Comparison of ENCODE assay signal across 8 cellular contexts in the genomic region with DNA sequence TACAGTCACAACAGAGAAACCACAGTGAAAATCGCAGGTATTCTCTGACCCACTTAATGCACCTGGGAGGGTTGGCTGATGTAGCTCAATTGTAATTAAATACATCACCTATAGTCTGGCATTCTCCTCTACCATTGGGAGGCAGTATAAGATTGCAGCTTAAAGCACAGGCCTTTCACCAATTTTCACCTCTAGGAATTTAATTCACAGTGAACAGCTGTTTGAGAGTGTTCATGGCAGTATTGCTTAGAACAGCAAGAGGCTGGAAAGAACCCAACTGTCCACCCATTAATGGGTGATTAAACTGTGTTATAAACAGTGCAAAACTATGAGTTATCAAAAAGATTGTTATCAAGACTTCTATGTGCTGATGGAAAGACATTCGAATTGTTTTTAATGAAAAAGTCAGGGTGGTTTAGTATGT. TPM values are rescaled to one million over a fixed set of nuclear protein-coding genes. Genes with fewer than 3 reads are reported as not detected.
A peak's percentile ranks its signal among the peaks of the same experiment; 100 is the strongest.
DNase-seq lines count a peak whose midpoint lies in the region; FAIRE-seq and TF ChIP-seq lines count a peak whose summit lies in the region.

No MANE protein-coding gene starts in this region.

- no peak for TF ChIP-seq POLR2A in Peyer's patch (IDR thresholded peaks at IDR 0.05)

- WGBS in liver = 40% methylated on average over 2 of the region's 2 CpGs

- DNase-seq in NCI-H510A treated with DMSO at 0.1 percent for 48 hours (lab: John Stamatoyannopoulos, UW) (peak; percentile 81), NCI-H510A (lab: John Stamatoyannopoulos, UW) (no peak), KBM-7 (peak; percentile 50), Peyer's patch (peak in 1 of 3 donors; percentile 61), cerebellar nuclear complex (lab: John Stamatoyannopoulos, UW) (peak; percentile 32 to 83), urothelium cell line (ENCODE audit: low spot score) (peak; percentile 67), MG63 (no peak)

- H3K27me3 ChIP-seq in Peyer's patch (no peaks in the 10 kb centered on the region), liver (ENCODE audit: control insufficient read depth in 4 of 4, insufficient read depth in 4 of 4, low read length in 3 of 4) (no peaks in the 10 kb centered on the region), MG63 (no peaks in the 10 kb centered on the region)

- TF ChIP-seq RAD21 in liver (IDR thresholded peaks at IDR 0.05) = peak; percentile 92 to 99

- H3K9ac ChIP-seq in liver (ENCODE audit: low read depth in 1 of 2, low read length in 2 of 2) = no peak overlapping the region

- in situ Hi-C loops in KBM-7 (cut with MboI; ENCODE audit: low pct_unique_long_range_greater_than_20kb, low sequenced_read_pairs) = no loop called here

- peaks cover 0 to 44% (median 0%) of the 10 kb centered on the region in 3 donors for H3K36me3 ChIP-seq in Peyer's patch
- H3K36me3 ChIP-seq in liver (ENCODE audit: control insufficient read depth in 4 of 4, insufficient read depth in 3 of 4, low read depth in 1 of 4, low read length in 3 of 4) = peaks cover 0 to 24% (median 16%) of the 10 kb centered on the region in 4 donors
- peaks cover 27% of the 10 kb centered on the region for H3K36me3 ChIP-seq in MG63

- H3K4me3 ChIP-seq in Peyer's patch = no peak overlapping the region
- H3K4me3 ChIP-seq in liver (ENCODE audit: low read depth in 1 of 3, low read length in 3 of 3) = no peak overlapping the region
- no peak overlapping the region for H3K4me3 ChIP-seq in MG63

- FAIRE-seq in urothelium cell line (lab: Jason Lieb, UNC) = peak; percentile 17

- H3K9me3 ChIP-seq in Peyer's patch = no peaks in the 10 kb centered on the region
- no peaks in the 10 kb centered on the region for H3K9me3 ChIP-seq in liver (ENCODE audit: control insufficient read depth in 4 of 4, low read length in 3 of 4)
- H3K9me3 ChIP-seq in MG63 = no peaks in the 10 kb centered on the region

- peak overlapping the region in 3 of 4 donors; percentile 37 to 62 (median 56) for H3K27ac ChIP-seq in Peyer's patch
- H3K27ac ChIP-seq in liver (ENCODE audit: low read depth in 1 of 2, low read length in 2 of 2) = peak overlapping the region; percentile 27 to 46

- H3K4me1 ChIP-seq in Peyer's patch = peaks cover 0 to 24% (median 8%) of the 10 kb centered on the region in 4 donors
- peaks cover 2 to 28% (median 23%) of the 10 kb centered on the region in 4 donors for H3K4me1 ChIP-seq in liver (ENCODE audit: control insufficient read depth in 4 of 4, insufficient read depth in 4 of 4, low read length in 3 of 4)

- TF ChIP-seq CTCF in Peyer's patch (IDR thresholded peaks at IDR 0.05) (peak in 5 of 6 experiments; percentile 38 to 99 (median 80)), liver (IDR thresholded peaks at IDR 0.05; ENCODE audit: low read depth, low read length, missing input control) (peak; percentile 78)

TF ChIP-seq in liver, 16 proteins besides CTCF, POLR2A, EP300 and RAD21:
- TF ChIP-seq HNF4A (conservative IDR thresholded peaks at IDR 0.05) = peak in 1 of 2 donors; percentile 6
- TF ChIP-seq, protein P1, sequence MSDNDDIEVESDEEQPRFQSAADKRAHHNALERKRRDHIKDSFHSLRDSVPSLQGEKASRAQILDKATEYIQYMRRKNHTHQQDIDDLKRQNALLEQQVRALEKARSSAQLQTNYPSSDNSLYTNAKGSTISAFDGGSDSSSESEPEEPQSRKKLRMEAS (IDR thresholded peaks at IDR 0.05) = no peak
- TF ChIP-seq RXRA (IDR thresholded peaks at IDR 0.05) = peak in 1 of 2 donors; percentile 21
- TF ChIP-seq FOXA1 (IDR thresholded peaks at IDR 0.05) = no peak
- TF ChIP-seq FOXA2 (IDR thresholded peaks at IDR 0.05) = no peak
- no peak for TF ChIP-seq REST (IDR thresholded peaks at IDR 0.05)
- TF ChIP-seq NR2F2 (IDR thresholded peaks at IDR 0.05) = peak; percentile 23
- TF ChIP-seq TAF1 (conservative IDR thresholded peaks at IDR 0.05) = no peak
- TF ChIP-seq, protein P2, sequence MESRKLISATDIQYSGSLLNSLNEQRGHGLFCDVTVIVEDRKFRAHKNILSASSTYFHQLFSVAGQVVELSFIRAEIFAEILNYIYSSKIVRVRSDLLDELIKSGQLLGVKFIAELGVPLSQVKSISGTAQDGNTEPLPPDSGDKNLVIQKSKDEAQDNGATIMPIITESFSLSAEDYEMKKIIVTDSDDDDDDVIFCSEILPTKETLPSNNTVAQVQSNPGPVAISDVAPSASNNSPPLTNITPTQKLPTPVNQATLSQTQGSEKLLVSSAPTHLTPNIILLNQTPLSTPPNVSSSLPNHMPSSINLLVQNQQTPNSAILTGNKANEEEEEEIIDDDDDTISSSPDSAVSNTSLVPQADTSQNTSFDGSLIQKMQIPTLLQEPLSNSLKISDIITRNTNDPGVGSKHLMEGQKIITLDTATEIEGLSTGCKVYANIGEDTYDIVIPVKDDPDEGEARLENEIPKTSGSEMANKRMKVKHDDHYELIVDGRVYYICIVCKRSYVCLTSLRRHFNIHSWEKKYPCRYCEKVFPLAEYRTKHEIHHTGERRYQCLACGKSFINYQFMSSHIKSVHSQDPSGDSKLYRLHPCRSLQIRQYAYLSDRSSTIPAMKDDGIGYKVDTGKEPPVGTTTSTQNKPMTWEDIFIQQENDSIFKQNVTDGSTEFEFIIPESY (IDR thresholded peaks at IDR 0.05) = no peak
- TF ChIP-seq YY1 (IDR thresholded peaks at IDR 0.05) = no peak
- no peak for TF ChIP-seq SP1 (IDR thresholded peaks at IDR 0.05)

RNA-seq across cellular contexts. Expression of gene EDEM2, which starts 2.0 kb away (rescaled TPM):
- total RNA-seq in Peyer's patch = 10 to 100 TPM; 18.2 to 38.3 (median 33.8) TPM
- total RNA-seq in liver = 10 to 100 TPM; 15.5 to 32.5 TPM
- polyA plus RNA-seq in liver = 10 to 100 TPM; 22.2 to 22.3 TPM
- 47.4 and 52.2 TPM in 2 replicates for total RNA-seq in MG63 (2014; rRNA removed; shearing (Covaris generic); ENCODE audit: low replicate concordance)

RNA-seq across cellular contexts. Expression of gene PROCR, which starts 26.7 kb away (rescaled TPM):
- 10 to 100 TPM; 14.2 to 51.2 (median 25.8) TPM for total RNA-seq in Peyer's patch
- total RNA-seq in liver = 1 to 10 TPM; 3.7 to 6.7 TPM
- 1 to 10 TPM; 5.3 to 7.6 TPM for polyA plus RNA-seq in liver
- total RNA-seq in MG63 (2014; rRNA removed; shearing (Covaris generic); ENCODE audit: low replicate concordance) = 40.0 and 53.8 TPM in 2 replicates

RNA-seq across cellular contexts. Expression of gene TRPC4AP, which starts 52.5 kb away (rescaled TPM):
- 100 to 1,000 TPM in 1 of 4 donors, 10 to 100 TPM in 3; 62.7 to 101 (median 80.8) TPM for total RNA-seq in Peyer's patch
- total RNA-seq in liver = 10 to 100 TPM; 34.8 to 57.2 TPM
- polyA plus RNA-seq in liver = 10 to 100 TPM; 26.3 to 32.8 TPM
- total RNA-seq in MG63 (2014; rRNA removed; shearing (Covaris generic); ENCODE audit: low replicate concordance) = 65.8 and 97.7 TPM in 2 replicates

Comparison
In these comparisons a context has a peak if more than half of its experiments do, and no peak if none do; other contexts are left out.
1. DNase-seq: peak in NCI-H510A treated with DMSO at 0.1 percent for 48 hours (single experiment), KBM-7 (single experiment), cerebellar nuclear complex (2 of 2) and urothelium cell line (single experiment); none in NCI-H510A (single experiment) and MG63 (single experiment).